In genomic region chr3:196268270-196269163, GRCh38 we compare ENCODE assay signal across 1 cellular context.
A peak's percentile ranks its signal among the peaks of the same experiment; 100 is the strongest.
TF ChIP-seq lines count a peak whose summit lies in the region.

No MANE protein-coding gene starts in this region.

TF ChIP-seq in K562, 482 proteins besides CTCF, POLR2A, EP300 and RAD21 (continues in another document):
- TF ChIP-seq PHF8 (IDR thresholded peaks at IDR 0.05; ENCODE audit: borderline replicate concordance, low read length) (no peak), PHB2 (IDR thresholded peaks at IDR 0.05; ENCODE audit: low read depth) (no peak), MAFG (tag; conservative IDR thresholded peaks at IDR 0.05) (peak; percentile 94), MAFK (IDR thresholded peaks at IDR 0.05; ENCODE audit: low read length) (peak; percentile 87), ZBTB9 (CRISPR knock-in tag; IDR thresholded peaks at IDR 0.05) (no peak), BCOR (IDR thresholded peaks at IDR 0.05) (no peak), ZC3H11A (IDR thresholded peaks at IDR 0.05; ENCODE audit: low read depth, low read length) (no peak), CXXC5 (CRISPR knock-in tag; IDR thresholded peaks at IDR 0.05) (no peak), RB1 (IDR thresholded peaks at IDR 0.05; ENCODE audit: low read depth) (no peak), TAF9B (IDR thresholded peaks at IDR 0.05; ENCODE audit: partially characterized antibody) (no peak), ZNF165 (CRISPR knock-in tag; IDR thresholded peaks at IDR 0.05; ENCODE audit: borderline replicate concordance) (no peak), CHD1 (IDR thresholded peaks at IDR 0.05; ENCODE audit: low read length) (no peak), JUN (IDR thresholded peaks at IDR 0.05; ENCODE audit: borderline replicate concordance, low read depth, low read length) (no peak), JUN (CRISPR knock-in tag; IDR thresholded peaks at IDR 0.05; ENCODE audit: borderline replicate concordance) (no peak), SPI1 (IDR thresholded peaks at IDR 0.05; ENCODE audit: borderline replicate concordance, low read depth, low read length) (0 out of 2 replicates have a peak, but pooled peaks have one; percentile 57), EHMT2 (IDR thresholded peaks at IDR 0.05) (no peak), ATF6 (CRISPR knock-in tag; IDR thresholded peaks at IDR 0.05) (no peak), L3MBTL2 (IDR thresholded peaks at IDR 0.05) (no peak), ZNF609 (CRISPR knock-in tag; IDR thresholded peaks at IDR 0.05; ENCODE audit: borderline replicate concordance) (no peak), TAF15 (IDR thresholded peaks at IDR 0.05; ENCODE audit: low read depth, low read length) (no peak), ELF4 (CRISPR knock-in tag; IDR thresholded peaks at IDR 0.05) (no peak), ZNF436 (CRISPR knock-in tag; IDR thresholded peaks at IDR 0.05) (no peak), NFRKB (IDR thresholded peaks at IDR 0.05; ENCODE audit: low read depth) (no peak), TCF7L2 (IDR thresholded peaks at IDR 0.05; ENCODE audit: low read depth, low read length) (no peak), CSDE1 (IDR thresholded peaks at IDR 0.05) (no peak), SMARCA5 (IDR thresholded peaks at IDR 0.05) (peak; percentile 74; the same call in 1 of the 2 replicates), SOX6 (IDR thresholded peaks at IDR 0.05) (0 out of 2 replicates have a peak, but pooled peaks have one; percentile 21), FOSL1 (tag; conservative IDR thresholded peaks at IDR 0.05) (peak; percentile 48; the same call in 1 of the 2 replicates), NONO (IDR thresholded peaks at IDR 0.05; ENCODE audit: low read depth in 2 of 2, low read length in 1 of 2) (no peak), ETS2 (tag; IDR thresholded peaks at IDR 0.05; ENCODE audit: borderline replicate concordance, poor library complexity, severe bottlenecking) (no peak), SFPQ (IDR thresholded peaks at IDR 0.05; ENCODE audit: low read depth, low read length) (no peak), FOXP1 (CRISPR knock-in tag; IDR thresholded peaks at IDR 0.05) (no peak), ATF7 (IDR thresholded peaks at IDR 0.05) (no peak), ZEB2 (IDR thresholded peaks at IDR 0.05) (no peak), LARP7 (IDR thresholded peaks at IDR 0.05) (no peak), ZNF592 (IDR thresholded peaks at IDR 0.05) (peak; percentile 29; the same call in 1 of the 2 replicates), ZNF316 (IDR thresholded peaks at IDR 0.05) (peak; percentile 95), OTX1 (CRISPR knock-in tag; IDR thresholded peaks at IDR 0.05) (no peak), ZKSCAN1 (IDR thresholded peaks at IDR 0.05; ENCODE audit: low read depth, low read length) (0 out of 2 replicates have a peak, but pooled peaks have one; percentile 27), ARID1B (IDR thresholded peaks at IDR 0.05) (peak; percentile 51), ZNF184 (CRISPR knock-in tag; IDR thresholded peaks at IDR 0.05) (no peak), CHCHD3 (CRISPR knock-in tag; IDR thresholded peaks at IDR 0.05) (no peak), TFAP4 (CRISPR knock-in tag; IDR thresholded peaks at IDR 0.05; ENCODE audit: borderline replicate concordance) (no peak), SRSF9 (IDR thresholded peaks at IDR 0.05; ENCODE audit: borderline replicate concordance, low read depth, low read length) (no peak)
- TF ChIP-seq, protein P1, sequence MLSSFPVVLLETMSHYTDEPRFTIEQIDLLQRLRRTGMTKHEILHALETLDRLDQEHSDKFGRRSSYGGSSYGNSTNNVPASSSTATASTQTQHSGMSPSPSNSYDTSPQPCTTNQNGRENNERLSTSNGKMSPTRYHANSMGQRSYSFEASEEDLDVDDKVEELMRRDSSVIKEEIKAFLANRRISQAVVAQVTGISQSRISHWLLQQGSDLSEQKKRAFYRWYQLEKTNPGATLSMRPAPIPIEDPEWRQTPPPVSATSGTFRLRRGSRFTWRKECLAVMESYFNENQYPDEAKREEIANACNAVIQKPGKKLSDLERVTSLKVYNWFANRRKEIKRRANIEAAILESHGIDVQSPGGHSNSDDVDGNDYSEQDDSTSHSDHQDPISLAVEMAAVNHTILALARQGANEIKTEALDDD (IDR thresholded peaks at IDR 0.05): no peak
- TF ChIP-seq, protein P2, sequence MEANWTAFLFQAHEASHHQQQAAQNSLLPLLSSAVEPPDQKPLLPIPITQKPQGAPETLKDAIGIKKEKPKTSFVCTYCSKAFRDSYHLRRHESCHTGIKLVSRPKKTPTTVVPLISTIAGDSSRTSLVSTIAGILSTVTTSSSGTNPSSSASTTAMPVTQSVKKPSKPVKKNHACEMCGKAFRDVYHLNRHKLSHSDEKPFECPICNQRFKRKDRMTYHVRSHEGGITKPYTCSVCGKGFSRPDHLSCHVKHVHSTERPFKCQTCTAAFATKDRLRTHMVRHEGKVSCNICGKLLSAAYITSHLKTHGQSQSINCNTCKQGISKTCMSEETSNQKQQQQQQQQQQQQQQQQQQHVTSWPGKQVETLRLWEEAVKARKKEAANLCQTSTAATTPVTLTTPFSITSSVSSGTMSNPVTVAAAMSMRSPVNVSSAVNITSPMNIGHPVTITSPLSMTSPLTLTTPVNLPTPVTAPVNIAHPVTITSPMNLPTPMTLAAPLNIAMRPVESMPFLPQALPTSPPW (CRISPR knock-in tag; IDR thresholded peaks at IDR 0.05): peak; percentile 51; the same call in 1 of the 2 replicates
- TF ChIP-seq, protein P3, sequence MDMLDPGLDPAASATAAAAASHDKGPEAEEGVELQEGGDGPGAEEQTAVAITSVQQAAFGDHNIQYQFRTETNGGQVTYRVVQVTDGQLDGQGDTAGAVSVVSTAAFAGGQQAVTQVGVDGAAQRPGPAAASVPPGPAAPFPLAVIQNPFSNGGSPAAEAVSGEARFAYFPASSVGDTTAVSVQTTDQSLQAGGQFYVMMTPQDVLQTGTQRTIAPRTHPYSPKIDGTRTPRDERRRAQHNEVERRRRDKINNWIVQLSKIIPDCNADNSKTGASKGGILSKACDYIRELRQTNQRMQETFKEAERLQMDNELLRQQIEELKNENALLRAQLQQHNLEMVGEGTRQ (CRISPR knock-in tag; IDR thresholded peaks at IDR 0.05): no peak
- TF ChIP-seq, protein P4, sequence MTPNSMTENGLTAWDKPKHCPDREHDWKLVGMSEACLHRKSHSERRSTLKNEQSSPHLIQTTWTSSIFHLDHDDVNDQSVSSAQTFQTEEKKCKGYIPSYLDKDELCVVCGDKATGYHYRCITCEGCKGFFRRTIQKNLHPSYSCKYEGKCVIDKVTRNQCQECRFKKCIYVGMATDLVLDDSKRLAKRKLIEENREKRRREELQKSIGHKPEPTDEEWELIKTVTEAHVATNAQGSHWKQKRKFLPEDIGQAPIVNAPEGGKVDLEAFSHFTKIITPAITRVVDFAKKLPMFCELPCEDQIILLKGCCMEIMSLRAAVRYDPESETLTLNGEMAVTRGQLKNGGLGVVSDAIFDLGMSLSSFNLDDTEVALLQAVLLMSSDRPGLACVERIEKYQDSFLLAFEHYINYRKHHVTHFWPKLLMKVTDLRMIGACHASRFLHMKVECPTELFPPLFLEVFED (CRISPR knock-in tag; conservative IDR thresholded peaks at IDR 0.05): no peak
